Comparison of ENCODE assay signal across 33 cellular contexts in the genomic region with DNA sequence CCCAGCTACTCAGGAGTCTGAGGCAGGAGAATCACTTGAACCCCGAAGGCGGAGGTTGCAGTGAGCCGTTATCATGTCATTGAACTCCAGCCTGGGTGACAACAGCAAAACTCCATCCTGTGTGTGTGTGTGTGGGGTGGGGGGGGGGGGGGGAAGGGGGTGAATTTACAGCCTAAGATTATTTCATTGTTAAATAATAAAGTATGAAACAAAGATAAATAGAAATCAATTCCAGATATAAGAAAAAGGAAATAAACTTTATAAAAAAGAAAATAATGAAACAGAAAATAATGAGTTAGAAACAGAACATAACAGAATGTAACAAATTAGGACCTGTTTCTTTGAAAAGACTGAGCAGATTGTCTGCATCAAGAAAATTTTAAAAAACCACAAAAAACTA.
"Had no signal": no experiment of that assay in that cellular context is flagged by ENCODE, and none has a peak within 500 bp of the region (broad histone marks: within the 10 kb centered on the region; RNA-seq: fewer than 3 reads in every experiment).

No MANE protein-coding gene starts in this region.

- H3K36me3 ChIP-seq: brain microvascular endothelial cell, breast epithelium, WERI-Rb-1 had no signal

- H3K4me3 ChIP-seq: adrenal gland, body of pancreas, breast epithelium had no signal

- H3K27me3 ChIP-seq: adrenal gland, body of pancreas, brain microvascular endothelial cell, breast epithelium had no signal

- H3K4me1 ChIP-seq: adrenal gland, body of pancreas, breast epithelium had no signal

- H3K9me3 ChIP-seq: adrenal gland, body of pancreas had no signal

- ATAC-seq: activated CD4-positive, alpha-beta T cell treated with anti-CD3 and anti-CD28 coated beads for 36 hours; activated CD4-positive, CD25-positive, alpha-beta regulatory T cell treated with anti-CD3 and anti-CD28 coated beads, Interleukin-2, amount 50 U/mL, for 24 hours; activated CD8-positive, alpha-beta T cell treated with anti-CD3 and anti-CD28 coated beads for 36 hours; activated naive CD4-positive, alpha-beta T cell treated with anti-CD3 and anti-CD28 coated beads, Interleukin-2, amount 50 U/mL, for 72 hours; activated T-cell treated with anti-CD3 and anti-CD28 coated beads, Interleukin-2, amount 50 U/mL, for 4 hours; activated T-cell treated with anti-CD3 and anti-CD28 coated beads, Interleukin-2, amount 50 U/mL, for 72 hours; activated T-helper 17 cell treated with anti-CD3 and anti-CD28 coated beads, Interleukin-2, amount 50 U/mL, for 72 hours; body of pancreas; WTC11 had no signal

- DNase-seq: activated CD4-positive, alpha-beta T cell treated with anti-CD3 and anti-CD28 coated beads for 1 hour; activated CD4-positive, alpha-beta T cell treated with anti-CD3 and anti-CD28 coated beads for 36 hours; activated CD4-positive, alpha-beta T cell treated with anti-CD3 and anti-CD28 coated beads for 48 hours; activated CD4-positive, alpha-beta T cell treated with anti-CD3 and anti-CD28 coated beads, Interleukin-2, amount 10 ng/mL, durations not matched to agents 7 days and 5 days; activated CD4-positive, alpha-beta T cell treated with anti-CD3 and anti-CD28 coated beads, Interleukin-2, amount 50 U/mL, for 48 hours; activated CD4-positive, CD25-positive, alpha-beta regulatory T cell; activated CD8-positive, alpha-beta memory T cell treated with anti-CD3 and anti-CD28 coated beads, Interleukin-2, amount 50 U/mL, for 4 hours; activated CD8-positive, alpha-beta T cell treated with anti-CD3 and anti-CD28 coated beads for 36 hours; activated effector memory CD4-positive, alpha-beta T cell treated with anti-CD3 and anti-CD28 coated beads, Interleukin-2, amount 50 U/mL, for 16 hours; activated gamma-delta T cell treated with Interleukin-2 at 50 U/mL for 16 hours; activated naive CD4-positive, alpha-beta T cell; activated naive CD4-positive, alpha-beta T cell treated with anti-CD3 and anti-CD28 coated beads for 36 hours; activated naive CD4-positive, alpha-beta T cell treated with anti-CD3 and anti-CD28 coated beads, Interleukin-2, amount 50 U/mL, for 16 hours; activated naive CD8-positive, alpha-beta T cell treated with anti-CD3 and anti-CD28 coated beads for 36 hours; activated T-cell treated with anti-CD3 and anti-CD28 coated beads for 4 hours; activated T-cell treated with anti-CD3 and anti-CD28 coated beads, Interleukin-2, amount 50 U/mL, for 1 hour; activated T-cell treated with anti-CD3 and anti-CD28 coated beads, Interleukin-2, amount 50 U/mL, for 4 hours; activated T-cell treated with anti-CD3 and anti-CD28 coated beads, Interleukin-2, amount 50 U/mL, for 72 hours; adrenal gland; amniotic stem cell; aorta; body of pancreas; brain microvascular endothelial cell; central memory CD4-positive, alpha-beta T cell; T-helper 2 cell; T-helper 9 cell; WERI-Rb-1 had no signal

- H3K27ac ChIP-seq: adrenal gland, body of pancreas, brain microvascular endothelial cell, breast epithelium, WERI-Rb-1 had no signal

- FAIRE-seq: astrocyte had no signal
